In genomic region chr3:11452988-11453847, GRCh38 we compare ENCODE assay signal across 9 cellular contexts.
A peak's percentile ranks its signal among the peaks of the same experiment; 100 is the strongest.
DNase-seq lines count a peak whose midpoint lies in the region; ATAC-seq and TF ChIP-seq lines count a peak whose summit lies in the region.
"Had no signal": no experiment of that assay in that cellular context is flagged by ENCODE, and none has a peak within 500 bp of the region (broad histone marks: within the 10 kb centered on the region; RNA-seq: fewer than 3 reads in every experiment).

No MANE protein-coding gene starts in this region.

- H3K4me3 ChIP-seq in HFF-Myc (replicated peaks; ENCODE audit: low read depth, low read length), result no peak overlapping the region
- no peak overlapping the region for H3K4me3 ChIP-seq in skeletal muscle cell (ENCODE audit: low read depth, low read length)

- DNase-seq in HFF-Myc (ENCODE audit: extremely low read depth, low read depth) (peak; percentile 43), SW480 (ENCODE audit: low spot score) (peak; percentile 23), head of caudate nucleus (peak in 41 of 42 donors; percentile 8 to 83 (median 42)), skeletal muscle cell (ENCODE audit: low read depth) (peak; percentile 81), HUDEP-2 (lab: John Stamatoyannopoulos, UW; ENCODE audit: unreplicated experiment in 76 of 76) (no peak)

- no peak for ATAC-seq in GM18861 (IDR thresholded peaks at IDR 0.05; ENCODE audit: unreplicated experiment)
- ATAC-seq in HG03045 (IDR thresholded peaks at IDR 0.05; ENCODE audit: unreplicated experiment), result no peak
- ATAC-seq in GM18511 (IDR thresholded peaks at IDR 0.05; ENCODE audit: unreplicated experiment), result no peak
- ATAC-seq: left lobe of liver had no signal

- TF ChIP-seq CTCF in HFF-Myc (IDR thresholded peaks at IDR 0.05; ENCODE audit: low read depth, low read length, missing control alignments), result no peak

- intact Hi-C loops in head of caudate nucleus (cut with DNase I), result no loop called here

Comparison
In these comparisons a context has a peak if more than half of its experiments do, and no peak if none do; other contexts are left out.
1. DNase-seq: peak in HFF-Myc (single experiment), SW480 (single experiment), head of caudate nucleus (41 of 42) and skeletal muscle cell (single experiment); none in HUDEP-2 (0 of 76).